Comparison of ENCODE assay signal across 1 cellular context in genomic region chr16:70702624-70703023, GRCh38.
TF ChIP-seq lines count a peak whose summit lies in the region.

No MANE protein-coding gene starts in this region.

TF ChIP-seq in WTC11, 78 proteins besides CTCF, POLR2A, EP300 and RAD21 (continued from another document):
- no peak for TF ChIP-seq FOXP4 (CRISPR knock-in tag; IDR thresholded peaks at IDR 0.05)
- no peak for TF ChIP-seq E2F5 (CRISPR knock-in tag; IDR thresholded peaks at IDR 0.05)
- TF ChIP-seq PRDM15 (CRISPR knock-in tag; IDR thresholded peaks at IDR 0.05) = no peak
- no peak for TF ChIP-seq CBFB (CRISPR knock-in tag; IDR thresholded peaks at IDR 0.05; ENCODE audit: low read depth)
- TF ChIP-seq ZNF263 (CRISPR knock-in tag; IDR thresholded peaks at IDR 0.05; ENCODE audit: low read depth) = no peak
- TF ChIP-seq PRRX2 (CRISPR knock-in tag; IDR thresholded peaks at IDR 0.05) = no peak
- no peak for TF ChIP-seq MXD4 (CRISPR knock-in tag; IDR thresholded peaks at IDR 0.05; ENCODE audit: borderline replicate concordance)
- no peak for TF ChIP-seq PREB (CRISPR knock-in tag; IDR thresholded peaks at IDR 0.05; ENCODE audit: borderline replicate concordance)
- TF ChIP-seq SMAD3 (CRISPR knock-in tag; IDR thresholded peaks at IDR 0.05; ENCODE audit: borderline replicate concordance) = no peak
- TF ChIP-seq GTF2I (CRISPR knock-in tag; conservative IDR thresholded peaks at IDR 0.05) = no peak
- TF ChIP-seq GABPB1 (CRISPR knock-in tag; IDR thresholded peaks at IDR 0.05) = no peak
- no peak for TF ChIP-seq IRF1 (CRISPR knock-in tag; IDR thresholded peaks at IDR 0.05)
- no peak for TF ChIP-seq NFYB (CRISPR knock-in tag; conservative IDR thresholded peaks at IDR 0.05; ENCODE audit: low read depth)
- no peak for TF ChIP-seq TEAD4 (CRISPR knock-in tag; IDR thresholded peaks at IDR 0.05)
- no peak for TF ChIP-seq RELA (CRISPR knock-in tag; IDR thresholded peaks at IDR 0.05; ENCODE audit: borderline replicate concordance)
- no peak for TF ChIP-seq RORB (CRISPR knock-in tag; IDR thresholded peaks at IDR 0.05)
